In genomic region chr2:45823723-45824206, GRCh38 we compare ENCODE assay signal across 1 cellular context.
TF ChIP-seq lines count a peak whose summit lies in the region.

No MANE protein-coding gene starts in this region.

TF ChIP-seq in liver, 16 proteins besides CTCF, POLR2A, EP300 and RAD21 (continued from another document):
- TF ChIP-seq ZBTB33 (IDR thresholded peaks at IDR 0.05) (peak; percentile 47), ATF3 (IDR thresholded peaks at IDR 0.05) (no peak), TAF1 (conservative IDR thresholded peaks at IDR 0.05) (no peak), JUND (IDR thresholded peaks at IDR 0.05) (peak; percentile 22 to 84), GABPA (IDR thresholded peaks at IDR 0.05 in 1 of 2, conservative IDR thresholded peaks at IDR 0.05 in 1 of 2) (peak in 1 of 2 donors; percentile 41), REST (IDR thresholded peaks at IDR 0.05) (no peak), NR2F2 (IDR thresholded peaks at IDR 0.05) (no peak), EGR1 (IDR thresholded peaks at IDR 0.05; ENCODE audit: low read depth in 2 of 2) (peak in 1 of 2 donors; percentile 60), FOXA2 (IDR thresholded peaks at IDR 0.05) (peak; percentile 26), FOXA1 (IDR thresholded peaks at IDR 0.05) (no peak), YY1 (IDR thresholded peaks at IDR 0.05) (peak; percentile 91), SP1 (IDR thresholded peaks at IDR 0.05) (peak; percentile 43), MAX (IDR thresholded peaks at IDR 0.05) (peak; percentile 98)
